28 cellular contexts compared by ENCODE assay signal in the genomic region with DNA sequence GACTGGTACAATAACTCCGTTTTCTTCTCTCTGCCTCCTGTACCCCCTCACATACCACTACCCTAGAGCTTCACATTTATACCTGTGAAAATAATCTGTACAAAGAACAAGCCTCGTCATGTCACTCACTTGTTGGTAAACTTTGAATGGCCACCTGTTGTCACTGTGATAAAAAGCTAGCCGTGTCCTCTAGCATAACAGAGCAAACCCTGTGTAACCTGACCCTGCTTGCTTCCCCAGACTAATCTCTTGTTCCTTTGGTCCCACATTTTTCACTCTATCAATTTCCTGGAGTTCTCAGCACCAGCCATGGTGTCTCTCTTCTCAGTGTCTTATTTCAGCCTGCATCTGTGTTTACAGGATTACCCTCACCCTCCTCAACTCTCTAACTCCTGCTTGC.
A peak's percentile ranks its signal among the peaks of the same experiment; 100 is the strongest.
DNase-seq lines count a peak whose midpoint lies in the region; TF ChIP-seq lines count a peak whose summit lies in the region.
"Had no signal": no experiment of that assay in that cellular context is flagged by ENCODE, and none has a peak within 500 bp of the region (broad histone marks: within the 10 kb centered on the region; RNA-seq: fewer than 3 reads in every experiment).

No MANE protein-coding gene starts in this region.

- 27% methylated on average over 3 of the region's 3 CpGs for WGBS in suprapubic skin

- peaks cover 21% of the 10 kb centered on the region for H3K4me1 Mint-ChIP-seq in brain
- H3K4me1 Mint-ChIP-seq in nephron progenitor cell: peaks cover 56% of the 10 kb centered on the region
- H3K4me1 Mint-ChIP-seq: activated CD4-positive, alpha-beta memory T cell treated with anti-CD3 and anti-CD28 coated beads, Interleukin-2, amount 10 ng/mL, durations not matched to agents 7 days and 5 days had no signal

- H3K9me3 ChIP-seq in suprapubic skin: no peaks in the 10 kb centered on the region
- H3K9me3 ChIP-seq: mucosa of descending colon, tibial nerve had no signal

- peaks cover 3% of the 10 kb centered on the region for H3K27me3 Mint-ChIP-seq in brain
- H3K27me3 Mint-ChIP-seq in nephron progenitor cell (ENCODE audit: low read depth, poor library complexity): no peaks in the 10 kb centered on the region
- H3K27me3 Mint-ChIP-seq: activated CD4-positive, alpha-beta memory T cell treated with anti-CD3 and anti-CD28 coated beads, Interleukin-2, amount 10 ng/mL, durations not matched to agents 7 days and 5 days had no signal

- H3K36me3 ChIP-seq in suprapubic skin: no peaks in the 10 kb centered on the region
- H3K36me3 ChIP-seq: tibial nerve had no signal

- no peaks in the 10 kb centered on the region for H3K4me1 ChIP-seq in suprapubic skin

- no peaks in the 10 kb centered on the region for H3K9me3 Mint-ChIP-seq in brain
- H3K9me3 Mint-ChIP-seq in nephron progenitor cell: no peaks in the 10 kb centered on the region
- H3K9me3 Mint-ChIP-seq: activated CD4-positive, alpha-beta memory T cell treated with anti-CD3 and anti-CD28 coated beads, Interleukin-2, amount 10 ng/mL, durations not matched to agents 7 days and 5 days; T-helper 1 cell treated with Interleukin-12 subunit alpha and Interleukin-12 subunit beta and Interleukin-4 antibody, amounts not matched to agents 30 μg/mL and 1 μg/mL, for 36 hours had no signal

- TF ChIP-seq CTCF in brain (conservative IDR thresholded peaks at IDR 0.05): no peak
- TF ChIP-seq CTCF in nephron progenitor cell (IDR thresholded peaks at IDR 0.05): no peak
- TF ChIP-seq CTCF in suprapubic skin (IDR thresholded peaks at IDR 0.05): no peak

- H3K27ac ChIP-seq in suprapubic skin: no peak overlapping the region
- H3K27ac ChIP-seq: 22Rv1, tibial nerve, VCaP had no signal

- H3K4me3 ChIP-seq in suprapubic skin: no peak overlapping the region
- H3K4me3 ChIP-seq: mucosa of descending colon, tibial nerve had no signal

- TF ChIP-seq POLR2A in suprapubic skin (IDR thresholded peaks at IDR 0.05): no peak

- no peaks in the 10 kb centered on the region for H3K36me3 Mint-ChIP-seq in brain
- H3K36me3 Mint-ChIP-seq in nephron progenitor cell (ENCODE audit: low read depth): no peaks in the 10 kb centered on the region

- no peaks in the 10 kb centered on the region for H3K27me3 ChIP-seq in suprapubic skin
- H3K27me3 ChIP-seq: tibial nerve had no signal

- H3K27ac Mint-ChIP-seq in brain: peak overlapping the region in 4 of 5 experiments; percentile 3 to 17 (median 5)
- H3K27ac Mint-ChIP-seq in nephron progenitor cell: peak overlapping the region; percentile 98
- H3K27ac Mint-ChIP-seq: activated CD4-positive, alpha-beta memory T cell treated with anti-CD3 and anti-CD28 coated beads, Interleukin-2, amount 10 ng/mL, durations not matched to agents 7 days and 5 days; T-helper 1 cell treated with Interleukin-12 subunit alpha and Interleukin-12 subunit beta and Interleukin-4 antibody, amounts not matched to agents 30 μg/mL and 1 μg/mL, for 36 hours had no signal

- H3K4me3 Mint-ChIP-seq in brain: peak overlapping the region in 1 of 5 experiments; percentile 12
- peak overlapping the region; percentile 72 for H3K4me3 Mint-ChIP-seq in nephron progenitor cell
- H3K4me3 Mint-ChIP-seq: activated CD4-positive, alpha-beta memory T cell treated with anti-CD3 and anti-CD28 coated beads, Interleukin-2, amount 10 ng/mL, durations not matched to agents 7 days and 5 days; activated T-cell treated with anti-CD3 and anti-CD28 coated beads, Interleukin-2, amount 50 U/mL, for 4 hours; T-helper 1 cell treated with Interleukin-12 subunit alpha and Interleukin-12 subunit beta and Interleukin-4 antibody, amounts not matched to agents 30 μg/mL and 1 μg/mL, for 36 hours had no signal

- no peak for TF ChIP-seq EP300 in suprapubic skin (IDR thresholded peaks at IDR 0.05)

- DNase-seq in DMS79 treated with DMSO at 0.1 percent for 48 hours (lab: John Stamatoyannopoulos, UW) (peak; percentile 2), DMS79 (lab: John Stamatoyannopoulos, UW) (no peak), NCI-H510A treated with DMSO at 0.1 percent for 48 hours (lab: John Stamatoyannopoulos, UW) (peak; percentile 79), nephron progenitor cell (peak; percentile 16), NCI-H187 treated with DMSO at 0.1 percent for 48 hours (lab: John Stamatoyannopoulos, UW) (no peak), suprapubic skin (ENCODE audit: low spot score in 2 of 2) (no peak), NCI-H2227 treated with DMSO at 0.1 percent for 48 hours (lab: John Stamatoyannopoulos, UW) (no peak)
- DNase-seq: activated CD4-positive, alpha-beta memory T cell treated with anti-CD3 and anti-CD28 coated beads, Interleukin-2, amount 10 ng/mL, durations not matched to agents 7 days and 5 days; activated naive CD4-positive, alpha-beta T cell treated with anti-CD3 and anti-CD28 coated beads, Interleukin-2, amount 50 U/mL, for 16 hours; activated T-cell treated with anti-CD3 and anti-CD28 coated beads, Interleukin-2, amount 50 U/mL, for 4 hours; cortex of kidney; foreskin fibroblast; GOT3; hypothalamus; KBM-7; left colon; mucosa of descending colon; MV-4-11; occipital lobe; OCI-M1; right cardiac atrium; SIG-M5; stimulated activated naive CD4-positive, alpha-beta T cell had no signal

Comparison
In these comparisons a context has a peak if more than half of its experiments do, and no peak if none do; other contexts are left out.
1. DNase-seq: peak in DMS79 treated with DMSO at 0.1 percent for 48 hours (single experiment), NCI-H510A treated with DMSO at 0.1 percent for 48 hours (single experiment) and nephron progenitor cell (single experiment); none in DMS79 (single experiment), NCI-H187 treated with DMSO at 0.1 percent for 48 hours (single experiment), suprapubic skin (0 of 2) and NCI-H2227 treated with DMSO at 0.1 percent for 48 hours (single experiment).